In genomic region chr7:69187824-69188335, GRCh38 we compare ENCODE assay signal across 19 cellular contexts.
DNase-seq lines count a peak whose midpoint lies in the region; ATAC-seq, FAIRE-seq and TF ChIP-seq lines count a peak whose summit lies in the region.
"Had no signal": no experiment of that assay in that cellular context is flagged by ENCODE, and none has a peak within 500 bp of the region (broad histone marks: within the 10 kb centered on the region; RNA-seq: fewer than 3 reads in every experiment).

No MANE protein-coding gene starts in this region.

- H4K20me1 ChIP-seq in GM23338 (replicated peaks; ENCODE audit: insufficient read depth), result no peaks in the 10 kb centered on the region
- H4K20me1 ChIP-seq: BLaER1 had no signal

- H3K36me3 ChIP-seq in GM23338 (ENCODE audit: insufficient read depth), result no peaks in the 10 kb centered on the region
- H3K36me3 ChIP-seq: BLaER1, MG63 had no signal

- H3K27me3 ChIP-seq in GM23338 (ENCODE audit: insufficient read depth), result no peaks in the 10 kb centered on the region
- H3K27me3 ChIP-seq: BLaER1, MG63 had no signal

- DNase-seq in A172 (ENCODE audit: low spot score) (peak; percentile 77), H54 (ENCODE audit: insufficient read length, low spot score) (peak; percentile 30), RPMI7951 (ENCODE audit: low read depth) (peak; percentile 6), progenitor cell of endocrine pancreas (ENCODE audit: low spot score, unreplicated experiment) (no peak), midbrain (lab: John Stamatoyannopoulos, UW) (no peak), GM23338 (ENCODE audit: low spot score) (no peak), NCI-H1092 (lab: John Stamatoyannopoulos, UW) (no peak)
- DNase-seq: CD4-positive, CD25-positive, alpha-beta regulatory T cell; H9; MG63; NCI-H2029; NCI-H526 treated with DMSO at 0.1 percent for 48 hours; SIG-M5 had no signal

- H3K9me2 ChIP-seq in GM23338 (ENCODE audit: insufficient read depth), result no peaks in the 10 kb centered on the region

- H3K4me3 Mint-ChIP-seq in progenitor cell of endocrine pancreas (ENCODE audit: low read depth) (no peak overlapping the region), GM23338 (no peak overlapping the region)
- H3K4me3 Mint-ChIP-seq: CD4-positive, CD25-positive, alpha-beta regulatory T cell; H9 had no signal

- no peak overlapping the region for H3K4me2 ChIP-seq in GM23338
- H3K4me2 ChIP-seq: BLaER1 had no signal

- peaks cover 4% of the 10 kb centered on the region for H3K9me3 Mint-ChIP-seq in progenitor cell of endocrine pancreas (ENCODE audit: low read depth)
- peaks cover 89% of the 10 kb centered on the region for H3K9me3 Mint-ChIP-seq in GM23338

- H3F3A ChIP-seq in GM23338 (replicated peaks; ENCODE audit: low read depth), result no peaks in the 10 kb centered on the region

- no peaks in the 10 kb centered on the region for H3K27me3 Mint-ChIP-seq in progenitor cell of endocrine pancreas
- H3K27me3 Mint-ChIP-seq in GM23338 (ENCODE audit: insufficient read depth, low read depth, poor library complexity), result peaks cover 2% of the 10 kb centered on the region
- H3K27me3 Mint-ChIP-seq: CD4-positive, CD25-positive, alpha-beta regulatory T cell had no signal

- peak; percentile 25 for TF ChIP-seq CTCF in progenitor cell of endocrine pancreas (IDR thresholded peaks at IDR 0.05; ENCODE audit: unreplicated experiment)
- TF ChIP-seq CTCF in GM23338 (conservative IDR thresholded peaks at IDR 0.05; ENCODE audit: low read depth in 2 of 2), result no peak

- no peak for TF ChIP-seq POLR2A in H54 (IDR thresholded peaks at IDR 0.05; ENCODE audit: low read depth, low read length)

- no peak overlapping the region for H3K27ac ChIP-seq in GM23338 (ENCODE audit: low read depth)
- H3K27ac ChIP-seq: 22Rv1, BLaER1, SK-N-MC had no signal

- H3K27ac Mint-ChIP-seq in progenitor cell of endocrine pancreas (no peak overlapping the region), GM23338 (no peak overlapping the region)
- H3K27ac Mint-ChIP-seq: CD4-positive, CD25-positive, alpha-beta regulatory T cell; H9 had no signal

- no peaks in the 10 kb centered on the region for H3K4me1 ChIP-seq in GM23338 (ENCODE audit: insufficient read depth)

- no peak overlapping the region for H3K4me3 ChIP-seq in GM23338
- H3K4me3 ChIP-seq: BLaER1, K562, MG63, SK-N-MC had no signal

- FAIRE-seq in H54 (lab: Jason Lieb, UNC), result no peak
- FAIRE-seq: K562 had no signal

- H3K36me3 Mint-ChIP-seq in progenitor cell of endocrine pancreas (ENCODE audit: insufficient read depth), result no peaks in the 10 kb centered on the region
- peaks cover 35% of the 10 kb centered on the region for H3K36me3 Mint-ChIP-seq in GM23338 (ENCODE audit: low read depth)
- H3K36me3 Mint-ChIP-seq: CD4-positive, CD25-positive, alpha-beta regulatory T cell had no signal

- ATAC-seq in GM18502 (IDR thresholded peaks at IDR 0.05; ENCODE audit: poor library complexity, unreplicated experiment) (no peak), GM23338 (no peak)
- ATAC-seq: K562, Panc1 had no signal

- H3K4me1 Mint-ChIP-seq in progenitor cell of endocrine pancreas (ENCODE audit: low read depth), result no peaks in the 10 kb centered on the region
- no peaks in the 10 kb centered on the region for H3K4me1 Mint-ChIP-seq in GM23338
- H3K4me1 Mint-ChIP-seq: CD4-positive, CD25-positive, alpha-beta regulatory T cell; H9 had no signal

- no peak overlapping the region for H2AFZ ChIP-seq in GM23338

- H3K79me2 ChIP-seq in GM23338 (replicated peaks; ENCODE audit: insufficient read depth), result no peaks in the 10 kb centered on the region

TF ChIP-seq in GM23338, 12 proteins besides CTCF, POLR2A, EP300 and RAD21:
- no peak for TF ChIP-seq EZH2phosphoT487 (IDR thresholded peaks at IDR 0.05; ENCODE audit: unreplicated experiment)
- no peak for TF ChIP-seq STAT1 (IDR thresholded peaks at IDR 0.05; ENCODE audit: unreplicated experiment)
- TF ChIP-seq REST (IDR thresholded peaks at IDR 0.05; ENCODE audit: unreplicated experiment), result no peak
- TF ChIP-seq JUNB (IDR thresholded peaks at IDR 0.05; ENCODE audit: unreplicated experiment), result no peak
- no peak for TF ChIP-seq ZNF114 (CRISPR knock-in tag; IDR thresholded peaks at IDR 0.05)

Comparison
In these comparisons a context has a peak if more than half of its experiments do, and no peak if none do; other contexts are left out.
1. DNase-seq: peak in A172 (single experiment), H54 (single experiment) and RPMI7951 (single experiment); none in progenitor cell of endocrine pancreas (single experiment), midbrain (single experiment), GM23338 (single experiment) and NCI-H1092 (single experiment).